ENCODE assay signal across 14 cellular contexts in genomic region chr6:66421570-66421969, GRCh38.
DNase-seq lines count a peak whose midpoint lies in the region; ATAC-seq, FAIRE-seq and TF ChIP-seq lines count a peak whose summit lies in the region.
"Had no signal": no experiment of that assay in that cellular context is flagged by ENCODE, and none has a peak within 500 bp of the region (broad histone marks: within the 10 kb centered on the region; RNA-seq: fewer than 3 reads in every experiment).

No MANE protein-coding gene starts in this region.

- no peak for FAIRE-seq in D721Med (lab: Jason Lieb, UNC)

- ATAC-seq in WTC11 (no peak), Right ventricle myocardium inferior (no peak)
- no peak for ATAC-seq in stimulated activated effector memory CD8-positive, alpha-beta T cell treated with anti-CD3 and anti-CD28 coated beads, Interleukin-12 subunit alpha, Interleukin-12 subunit beta, amount 100 ng/mL, for 72 hours
- ATAC-seq: left colon; natural killer cell treated with Interleukin-12 subunit alpha and Interleukin-12 subunit beta and Interleukin-15 and Interleukin-18, amount 100 ng/mL, for 72 hours had no signal

- H3K9me2 ChIP-seq in Karpas-422 (replicated peaks; ENCODE audit: insufficient read depth, low read length) = no peaks in the 10 kb centered on the region

- H3K4me1 Mint-ChIP-seq in WTC11 = no peaks in the 10 kb centered on the region
- H3K4me1 Mint-ChIP-seq in stimulated activated effector memory CD8-positive, alpha-beta T cell treated with anti-CD3 and anti-CD28 coated beads, Interleukin-12 subunit alpha, Interleukin-12 subunit beta, amount 100 ng/mL, for 72 hours = no peaks in the 10 kb centered on the region
- H3K4me1 Mint-ChIP-seq: activated naive CD4-positive, alpha-beta T cell treated with anti-CD3 and anti-CD28 coated beads, Interleukin-2, amount 50 U/mL, for 24 hours had no signal

- H3K36me3 ChIP-seq in Karpas-422 (ENCODE audit: insufficient read depth, low read length) = no peaks in the 10 kb centered on the region
- H3K36me3 ChIP-seq: thoracic aorta had no signal

- POLR2A ChIA-PET in WTC11 (lab: Charles Lee) = no interaction called here

- H4K20me1 ChIP-seq in Karpas-422 (ENCODE audit: insufficient read depth, low read depth, low read length) = no peaks in the 10 kb centered on the region

- no peaks in the 10 kb centered on the region for H3K9me3 ChIP-seq in Karpas-422 (ENCODE audit: low read length)

- H3K9me3 Mint-ChIP-seq in WTC11 = peaks cover 47% of the 10 kb centered on the region
- H3K9me3 Mint-ChIP-seq in stimulated activated effector memory CD8-positive, alpha-beta T cell treated with anti-CD3 and anti-CD28 coated beads, Interleukin-12 subunit alpha, Interleukin-12 subunit beta, amount 100 ng/mL, for 72 hours = peaks cover 18% of the 10 kb centered on the region
- H3K9me3 Mint-ChIP-seq: dendritic cell treated with granulocyte-macrophage colony-stimulating factor and Interleukin-4, amounts not matched to agents 40 ng/mL and 50 ng/mL, for 4 days had no signal

- peak; percentile 7 for TF ChIP-seq CTCF in D721Med (IDR thresholded peaks at IDR 0.05; ENCODE audit: insufficient read depth, missing control alignments)
- TF ChIP-seq CTCF in WTC11 (IDR thresholded peaks at IDR 0.05) = no peak

- DNase-seq in D721Med (ENCODE audit: insufficient read length, low spot score) (no peak), Karpas-422 (peak; percentile 54), WTC11 (ENCODE audit: low spot score) (peak; percentile 18), left kidney (ENCODE audit: low read depth, low spot score) (peak; percentile 19), Right ventricle myocardium inferior (ENCODE audit: missing footprints) (no peak), cerebellum (ENCODE audit: low spot score) (no peak), NOMO-1 (lab: John Stamatoyannopoulos, UW; ENCODE audit: unreplicated experiment in 2 of 2) (no peak)
- DNase-seq in stimulated activated effector memory CD8-positive, alpha-beta T cell treated with anti-CD3 and anti-CD28 coated beads, Interleukin-12 subunit alpha, Interleukin-12 subunit beta, amount 100 ng/mL, for 72 hours (ENCODE audit: low spot score in 2 of 2) = no peak
- DNase-seq: left colon, T-helper 2 cell had no signal

- H3K9ac ChIP-seq in Karpas-422 (ENCODE audit: low read length) = no peak overlapping the region

- H3K79me2 ChIP-seq in Karpas-422 (ENCODE audit: low read length) = no peaks in the 10 kb centered on the region

- no peaks in the 10 kb centered on the region for H3K27me3 ChIP-seq in Karpas-422 (ENCODE audit: low read length)

- H3K4me3 ChIP-seq in Karpas-422 (ENCODE audit: low read length) = no peak overlapping the region
- H3K4me3 ChIP-seq: thoracic aorta had no signal

- H3K4me1 ChIP-seq in Karpas-422 (ENCODE audit: low read length) = no peaks in the 10 kb centered on the region

- CTCF ChIA-PET in WTC11 (lab: Charles Lee) = no interaction called here

- intact Hi-C loops in Right ventricle myocardium inferior (cut with DNase I) = no loop called here

- no peak overlapping the region for H3K27ac Mint-ChIP-seq in WTC11
- no peak overlapping the region for H3K27ac Mint-ChIP-seq in stimulated activated effector memory CD8-positive, alpha-beta T cell treated with anti-CD3 and anti-CD28 coated beads, Interleukin-12 subunit alpha, Interleukin-12 subunit beta, amount 100 ng/mL, for 72 hours
- H3K27ac Mint-ChIP-seq: activated naive CD4-positive, alpha-beta T cell treated with anti-CD3 and anti-CD28 coated beads, Interleukin-2, amount 50 U/mL, for 24 hours; dendritic cell treated with granulocyte-macrophage colony-stimulating factor and Interleukin-4, amounts not matched to agents 40 ng/mL and 50 ng/mL, for 4 days; natural killer cell treated with Interleukin-12 subunit alpha and Interleukin-12 subunit beta and Interleukin-15 and Interleukin-18, amount 100 ng/mL, for 72 hours had no signal

- peaks cover 18% of the 10 kb centered on the region for H3K36me3 Mint-ChIP-seq in WTC11
- no peaks in the 10 kb centered on the region for H3K36me3 Mint-ChIP-seq in stimulated activated effector memory CD8-positive, alpha-beta T cell treated with anti-CD3 and anti-CD28 coated beads, Interleukin-12 subunit alpha, Interleukin-12 subunit beta, amount 100 ng/mL, for 72 hours
- H3K36me3 Mint-ChIP-seq: activated naive CD4-positive, alpha-beta T cell treated with anti-CD3 and anti-CD28 coated beads, Interleukin-2, amount 50 U/mL, for 24 hours had no signal

- peaks cover 2% of the 10 kb centered on the region; the same call in 1 of the 2 replicates for H3K27me3 Mint-ChIP-seq in WTC11 (ENCODE audit: low read depth)
- H3K27me3 Mint-ChIP-seq: activated naive CD4-positive, alpha-beta T cell treated with anti-CD3 and anti-CD28 coated beads, Interleukin-2, amount 50 U/mL, for 24 hours; dendritic cell treated with granulocyte-macrophage colony-stimulating factor and Interleukin-4, amounts not matched to agents 40 ng/mL and 50 ng/mL, for 4 days; natural killer cell treated with Interleukin-12 subunit alpha and Interleukin-12 subunit beta and Interleukin-15 and Interleukin-18, amount 100 ng/mL, for 72 hours had no signal

- no peak overlapping the region for H3K27ac ChIP-seq in Karpas-422 (ENCODE audit: low read length)
- H3K27ac ChIP-seq: thoracic aorta had no signal

- H3K4me3 Mint-ChIP-seq in WTC11 = no peak overlapping the region
- no peak overlapping the region for H3K4me3 Mint-ChIP-seq in stimulated activated effector memory CD8-positive, alpha-beta T cell treated with anti-CD3 and anti-CD28 coated beads, Interleukin-12 subunit alpha, Interleukin-12 subunit beta, amount 100 ng/mL, for 72 hours
- H3K4me3 Mint-ChIP-seq: activated naive CD4-positive, alpha-beta T cell treated with anti-CD3 and anti-CD28 coated beads, Interleukin-2, amount 50 U/mL, for 24 hours; dendritic cell treated with granulocyte-macrophage colony-stimulating factor and Interleukin-4, amounts not matched to agents 40 ng/mL and 50 ng/mL, for 4 days; natural killer cell treated with Interleukin-12 subunit alpha and Interleukin-12 subunit beta and Interleukin-15 and Interleukin-18, amount 100 ng/mL, for 72 hours had no signal

- no peak overlapping the region for H2AFZ ChIP-seq in Karpas-422 (ENCODE audit: low read length)

- H3K4me2 ChIP-seq in Karpas-422 (ENCODE audit: low read depth, low read length, poor library complexity, severe bottlenecking) = no peak overlapping the region

TF ChIP-seq in WTC11, 78 proteins besides CTCF, POLR2A, EP300 and RAD21 (continues in another document):
- TF ChIP-seq ATF6 (CRISPR knock-in tag; IDR thresholded peaks at IDR 0.05) (no peak), IRF1 (CRISPR knock-in tag; IDR thresholded peaks at IDR 0.05) (no peak), HMGXB4 (CRISPR knock-in tag; IDR thresholded peaks at IDR 0.05) (no peak), ESRRA (CRISPR knock-in tag; IDR thresholded peaks at IDR 0.05; ENCODE audit: borderline replicate concordance) (no peak), EMX1 (CRISPR knock-in tag; IDR thresholded peaks at IDR 0.05) (no peak), KAT7 (CRISPR knock-in tag; IDR thresholded peaks at IDR 0.05; ENCODE audit: borderline replicate concordance) (no peak), ETV6 (CRISPR knock-in tag; IDR thresholded peaks at IDR 0.05) (no peak), HMGA2 (CRISPR knock-in tag; IDR thresholded peaks at IDR 0.05) (no peak), TEAD4 (CRISPR knock-in tag; IDR thresholded peaks at IDR 0.05) (no peak), FOXP1 (CRISPR knock-in tag; IDR thresholded peaks at IDR 0.05; ENCODE audit: borderline replicate concordance) (no peak), GTF2I (CRISPR knock-in tag; conservative IDR thresholded peaks at IDR 0.05) (no peak), FOXJ3 (CRISPR knock-in tag; IDR thresholded peaks at IDR 0.05; ENCODE audit: borderline replicate concordance) (no peak), JAZF1 (CRISPR knock-in tag; IDR thresholded peaks at IDR 0.05) (no peak)

Comparison
In these comparisons a context has a peak if more than half of its experiments do, and no peak if none do; other contexts are left out.
1. DNase-seq: peak in Karpas-422 (single experiment), WTC11 (single experiment) and left kidney (single experiment); none in D721Med (single experiment), Right ventricle myocardium inferior (single experiment), cerebellum (single experiment), stimulated activated effector memory CD8-positive, alpha-beta T cell treated with anti-CD3 and anti-CD28 coated beads, Interleukin-12 subunit alpha, Interleukin-12 subunit beta, amount 100 ng/mL, for 72 hours (0 of 2) and NOMO-1 (0 of 2).